8 cellular contexts compared by ENCODE assay signal in the genomic region with DNA sequence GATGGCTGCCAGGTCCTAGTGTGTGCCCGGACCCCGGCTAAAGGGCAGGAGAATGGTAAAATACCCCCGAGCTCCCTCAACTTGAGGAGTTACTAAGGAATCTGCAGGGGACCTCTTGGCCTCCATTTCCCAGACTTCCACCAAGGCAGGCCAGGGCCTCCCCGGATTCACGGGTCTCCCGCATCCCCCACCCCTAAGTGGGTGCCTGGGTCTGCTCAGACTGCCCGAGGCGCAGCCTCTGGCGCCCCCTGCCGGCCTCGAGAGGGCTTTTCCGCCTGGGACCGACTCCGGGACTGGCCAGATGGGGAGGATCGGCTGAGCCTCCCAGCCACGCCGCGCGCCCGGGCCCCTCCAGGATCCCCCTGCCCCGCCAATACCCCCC. TPM values are rescaled to one million over a fixed set of nuclear protein-coding genes. Genes with fewer than 3 reads are reported as not detected.
DNase-seq lines count a peak whose midpoint lies in the region; ATAC-seq, FAIRE-seq and TF ChIP-seq lines count a peak whose summit lies in the region.

No MANE protein-coding gene starts in this region.

- intact Hi-C loops in testis (cut with DNase I; ENCODE audit: low total_unique reads) = no loop called here

- H3K27me3 ChIP-seq in HUES64 (ENCODE audit: insufficient read depth, low read length) (no peaks in the 10 kb centered on the region), testis (no peaks in the 10 kb centered on the region)

- no peak overlapping the region; the same call in 1 of the 2 replicates for H3K27ac ChIP-seq in HUES64 (ENCODE audit: low read depth, low read length)
- H3K27ac ChIP-seq in testis = no peak overlapping the region

- 13% methylated on average over 21 of the region's 21 CpGs for WGBS in HUES64
- 5 to 16% methylated on average over 4 to 17 of the region's 21 CpGs for WGBS in testis, 2 donors

- peaks cover 22% of the 10 kb centered on the region; the same call in 1 of the 2 replicates for H3K4me1 ChIP-seq in HUES64 (ENCODE audit: insufficient read depth, low read length)
- H3K4me1 ChIP-seq in testis = peaks cover 17% of the 10 kb centered on the region

- H3K9me3 ChIP-seq in HUES64 (ENCODE audit: insufficient read depth, low read depth, low read length) = no peaks in the 10 kb centered on the region
- no peaks in the 10 kb centered on the region for H3K9me3 ChIP-seq in testis

- H3K36me3 ChIP-seq in HUES64 (ENCODE audit: insufficient read depth, low read length) = no peaks in the 10 kb centered on the region
- H3K36me3 ChIP-seq in testis (ENCODE audit: low read depth, missing control alignments) = no peaks in the 10 kb centered on the region

- ATAC-seq in GM19035 (IDR thresholded peaks at IDR 0.05; ENCODE audit: unreplicated experiment) = peak; percentile 59
- ATAC-seq in omental fat pad (ENCODE audit: low FRiP score) = peak; percentile 52

- peak overlapping the region; percentile 69 for H3K9ac ChIP-seq in HUES64 (ENCODE audit: low read depth, low read length)

- TF ChIP-seq CTCF in AG10803 (conservative IDR thresholded peaks at IDR 0.05; ENCODE audit: low read length) = peak; percentile 79
- TF ChIP-seq CTCF in omental fat pad (IDR thresholded peaks at IDR 0.05) = peak in 2 of 3 donors; percentile 2 to 75
- TF ChIP-seq CTCF in testis (IDR thresholded peaks at IDR 0.05) = peak; percentile 43 to 90 (median 78)

- H3K4me3 ChIP-seq in AG10803 (ENCODE audit: low read length) = peak overlapping the region; percentile 82
- H3K4me3 ChIP-seq in HUES64 (ENCODE audit: low read length) = peak overlapping the region; percentile 72
- peak overlapping the region; percentile 55 to 66 for H3K4me3 ChIP-seq in testis

- DNase-seq in AG10803 (ENCODE audit: low read depth) (peak; percentile 58), RPMI7951 (ENCODE audit: low read depth) (peak; percentile 54), activated gamma-delta T cell (lab: John Stamatoyannopoulos, UW) (peak; percentile 55), frontal cortex (ENCODE audit: low spot score in 2 of 2) (peak; percentile 77 to 85), omental fat pad (ENCODE audit: low spot score) (no peak), testis (peak; percentile 74)

- TF ChIP-seq POLR2A in testis (IDR thresholded peaks at IDR 0.05) = no peak

- no peak for FAIRE-seq in frontal cortex (lab: Jason Lieb, UNC)

RNA-seq across cellular contexts. Expression of a gene that starts 1.7 kb away (rescaled TPM):
- polyA plus RNA-seq in HUES64 (2013, experiment 1 of 2) = 7.3 TPM
- 9.9 TPM for polyA plus RNA-seq in HUES64 (2013, experiment 2 of 2)
- total RNA-seq in RPMI7951 (2014; rRNA removed; shearing (Covaris generic)) = 0.60 and 1.3 TPM in 2 replicates
- 24.9 TPM for total RNA-seq in frontal cortex
- total RNA-seq in omental fat pad = 10 to 100 TPM in 1 of 4 donors, 1 to 10 TPM in 3; 6.6 to 24.6 (median 7.9) TPM
- 10 to 100 TPM; 13.7 to 16.4 TPM for total RNA-seq in testis
- 8.1 TPM for polyA plus RNA-seq in testis (ENCODE audit: insufficient read depth, low read depth, low replicate concordance)

RNA-seq across cellular contexts. Expression of a gene that starts 23.8 kb away (rescaled TPM):
- 7.2 TPM for polyA plus RNA-seq in HUES64 (2013, experiment 1 of 2)
- polyA plus RNA-seq in HUES64 (2013, experiment 2 of 2) = 9.2 TPM
- total RNA-seq in RPMI7951 (2014; rRNA removed; shearing (Covaris generic)) = 0.12 and 0.49 TPM in 2 replicates
- total RNA-seq in frontal cortex (9.0 TPM), omental fat pad (10 to 100 TPM in 1 of 4 donors, 1 to 10 TPM in 3; 4.4 to 25.5 (median 6.6) TPM), testis (10 to 100 TPM; 13.4 to 14.0 TPM)
- 6.2 TPM for polyA plus RNA-seq in testis (ENCODE audit: insufficient read depth, low read depth, low replicate concordance)
